In the genomic region with DNA sequence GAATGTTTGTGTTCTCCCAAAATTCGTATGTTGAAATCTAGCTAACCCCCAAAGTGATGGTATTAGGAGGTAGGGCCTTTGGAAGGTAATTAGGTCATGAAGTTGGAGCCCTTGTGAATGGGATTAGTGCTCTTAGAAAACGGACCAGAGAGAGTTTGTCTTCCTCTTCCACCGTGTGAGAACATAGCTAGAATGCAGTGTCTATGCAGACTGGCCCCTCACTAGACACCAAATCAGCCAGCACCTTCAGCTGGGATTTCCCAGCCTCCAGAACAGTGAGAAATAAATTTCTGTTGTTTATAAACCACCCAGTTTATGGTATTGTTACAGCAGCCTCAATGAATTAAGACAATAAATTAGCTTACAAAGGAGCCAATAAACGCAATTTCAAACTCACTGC, we compare ENCODE assay signal across 27 cellular contexts. TPM values are rescaled to one million over a fixed set of nuclear protein-coding genes. Genes with fewer than 3 reads are reported as not detected.
DNase-seq lines count a peak whose midpoint lies in the region; ATAC-seq, FAIRE-seq and TF ChIP-seq lines count a peak whose summit lies in the region.
"Had no signal": no experiment of that assay in that cellular context is flagged by ENCODE, and none has a peak within 500 bp of the region (broad histone marks: within the 10 kb centered on the region; RNA-seq: fewer than 3 reads in every experiment).

No MANE protein-coding gene starts in this region.

- no peaks in the 10 kb centered on the region for H3K27me3 ChIP-seq in K562 (ENCODE audit: control insufficient read depth in 2 of 2, insufficient read depth in 2 of 2, low read length in 2 of 2)
- H3K27me3 ChIP-seq: BE2C, gastroesophageal sphincter, spleen, upper lobe of left lung had no signal

- in situ Hi-C loops in K562 (cut with MboI) = no loop called here

- peak overlapping the region; percentile 55; the same call in 1 of the 2 replicates for H3K27ac ChIP-seq in C4-2B
- no peak overlapping the region for H3K27ac ChIP-seq in K562 (ENCODE audit: extremely low read depth, low read depth, low read length)
- H3K27ac ChIP-seq: gastroesophageal sphincter, RWPE1, SK-N-MC, upper lobe of left lung had no signal

- TF ChIP-seq EP300 in K562 (IDR thresholded peaks at IDR 0.05; ENCODE audit: low read length) = no peak

- no peak overlapping the region for H3K9ac ChIP-seq in K562 (ENCODE audit: insufficient read depth in 1 of 2, low read depth in 2 of 2, low read length in 2 of 2)

- peaks cover 41% of the 10 kb centered on the region for H3K4me1 Mint-ChIP-seq in activated CD4-positive, alpha-beta T cell treated with anti-CD3 and anti-CD28 coated beads, Interleukin-2, amount 10 ng/mL, durations not matched to agents 7 days and 5 days
- H3K4me1 Mint-ChIP-seq: H9 had no signal

- no peaks in the 10 kb centered on the region for H3K9me3 Mint-ChIP-seq in activated CD4-positive, alpha-beta T cell treated with anti-CD3 and anti-CD28 coated beads, Interleukin-2, amount 10 ng/mL, durations not matched to agents 7 days and 5 days
- H3K9me3 Mint-ChIP-seq: activated naive CD4-positive, alpha-beta T cell treated with anti-CD3 and anti-CD28 coated beads, Interleukin-2, amount 50 U/mL, for 72 hours; dendritic cell treated with granulocyte-macrophage colony-stimulating factor and Interleukin-4, amounts not matched to agents 40 ng/mL and 50 ng/mL, for 4 days; H9 had no signal

- no peak overlapping the region for H3K4me2 ChIP-seq in K562 (ENCODE audit: insufficient read depth, low read length)

- no peak for TF ChIP-seq RAD21 in K562 (CRISPR knock-in tag; conservative IDR thresholded peaks at IDR 0.05 in 1 of 2, IDR thresholded peaks at IDR 0.05 in 1 of 2)

- CTCF ChIA-PET in activated CD4-positive, alpha-beta T cell treated with anti-CD3 and anti-CD28 coated beads, Interleukin-2, amount 10 ng/mL, durations not matched to agents 7 days and 5 days (lab: Charles Lee) = interaction anchor here (0.8 to 2.0 kb wide), 5 partner anchors 10 to 79 kb away, joined by 3 to 6 read pairs (median 3); no protein-coding TSS in a partner anchor
- CTCF ChIA-PET in K562 (lab: Yijun Ruan, JAX; ENCODE audit: low intra/inter-chr PET ratio) = no interaction called here

- no peaks in the 10 kb centered on the region; the same call in 2 of the 3 replicates for H3K36me3 ChIP-seq in K562 (ENCODE audit: control insufficient read depth, insufficient read depth, low read length)
- H3K36me3 ChIP-seq: BE2C, upper lobe of left lung had no signal

- peak overlapping the region; percentile 22 for H3K4me3 Mint-ChIP-seq in activated CD4-positive, alpha-beta T cell treated with anti-CD3 and anti-CD28 coated beads, Interleukin-2, amount 10 ng/mL, durations not matched to agents 7 days and 5 days
- H3K4me3 Mint-ChIP-seq: dendritic cell treated with granulocyte-macrophage colony-stimulating factor and Interleukin-4, amounts not matched to agents 40 ng/mL and 50 ng/mL, for 4 days; H9 had no signal

- peaks cover 5% of the 10 kb centered on the region; the same call in 1 of the 2 replicates for H4K20me1 ChIP-seq in K562 (replicated peaks; ENCODE audit: control insufficient read depth, insufficient read depth, low read length)

- no peaks in the 10 kb centered on the region for H3K9me1 ChIP-seq in K562 (ENCODE audit: control insufficient read depth, insufficient read depth, low read length)

- intact Hi-C loops in K562 (cut with micrococcal nuclease) = no loop called here

- H2AFZ ChIP-seq in K562 (ENCODE audit: low read depth, low read length) = no peak overlapping the region

- no peaks in the 10 kb centered on the region for H3K79me2 ChIP-seq in K562 (ENCODE audit: control insufficient read depth, insufficient read depth, low read length)

- no peaks in the 10 kb centered on the region for H3K27me3 Mint-ChIP-seq in activated CD4-positive, alpha-beta T cell treated with anti-CD3 and anti-CD28 coated beads, Interleukin-2, amount 10 ng/mL, durations not matched to agents 7 days and 5 days
- H3K27me3 Mint-ChIP-seq: dendritic cell treated with granulocyte-macrophage colony-stimulating factor and Interleukin-4, amounts not matched to agents 40 ng/mL and 50 ng/mL, for 4 days had no signal

- H3K4me3 ChIP-seq in LNCaP clone FGC (ENCODE audit: low read depth, low read length) (peak overlapping the region; percentile 24), K562 (no peak overlapping the region)
- H3K4me3 ChIP-seq: gastroesophageal sphincter, SK-N-MC, spleen, upper lobe of left lung had no signal

- ATAC-seq in K562 = peak; percentile 45
- ATAC-seq: activated naive CD4-positive, alpha-beta T cell treated with anti-CD3 and anti-CD28 coated beads, Interleukin-2, amount 50 U/mL, for 72 hours; gastroesophageal sphincter; left colon had no signal

- H3K4me1 ChIP-seq in K562 (replicated peaks in 1 of 2; ENCODE audit: control insufficient read depth in 2 of 2, insufficient read depth in 2 of 2, low read length in 2 of 2) = peaks cover 3 to 25% of the 10 kb centered on the region in 2 experiments; a peak in 4 of 5 replicates
- H3K4me1 ChIP-seq: BE2C had no signal

- H3K36me3 Mint-ChIP-seq in activated CD4-positive, alpha-beta T cell treated with anti-CD3 and anti-CD28 coated beads, Interleukin-2, amount 10 ng/mL, durations not matched to agents 7 days and 5 days (ENCODE audit: low read depth) = peaks cover 45% of the 10 kb centered on the region

- BruUV-seq in K562 (replicated peaks; lab: Mats Ljungman, UMichigan) = no TSS peak

- FAIRE-seq in K562 (lab: Jason Lieb, UNC) = no peak
- FAIRE-seq: astrocyte, endothelial cell of umbilical vein had no signal

- TF ChIP-seq CTCF in C4-2B (conservative IDR thresholded peaks at IDR 0.05) (no peak), LNCaP clone FGC (IDR thresholded peaks at IDR 0.05; ENCODE audit: control insufficient read depth, extremely low read depth, insufficient read depth) (no peak), K562 (IDR thresholded peaks at IDR 0.05 in 2 of 3, conservative IDR thresholded peaks at IDR 0.05 in 1 of 3; ENCODE audit: insufficient read depth in 2 of 3, low read depth in 1 of 3, low read length in 3 of 3) (no peak)

- WGBS in K562 (ENCODE audit: insufficient coverage, low coverage, missing lambda C conversion rate) = 11% methylated on average over 4 of the region's 4 CpGs

- POLR2A ChIA-PET in activated CD4-positive, alpha-beta T cell treated with anti-CD3 and anti-CD28 coated beads, Interleukin-2, amount 10 ng/mL, durations not matched to agents 7 days and 5 days (lab: Charles Lee) = interaction anchor here (0.6 kb wide), 1 partner anchor 16 kb away, joined by 4 read pairs; no protein-coding TSS in a partner anchor
- POLR2A ChIA-PET in K562 (lab: Yijun Ruan, JAX) = interaction anchor here (0.7 to 1.9 kb wide), 7 partner anchors 10 to 646 kb away, joined by 3 to 10 read pairs (median 4); a partner anchor contains a TSS

- H3K9me3 ChIP-seq in K562 (replicated peaks; ENCODE audit: control insufficient read depth, insufficient read depth, low read depth, low read length) = no peaks in the 10 kb centered on the region
- H3K9me3 ChIP-seq: BE2C, gastroesophageal sphincter, spleen, upper lobe of left lung had no signal

- H3K27ac Mint-ChIP-seq in activated CD4-positive, alpha-beta T cell treated with anti-CD3 and anti-CD28 coated beads, Interleukin-2, amount 10 ng/mL, durations not matched to agents 7 days and 5 days = peak overlapping the region; percentile 84
- H3K27ac Mint-ChIP-seq: activated naive CD4-positive, alpha-beta T cell treated with anti-CD3 and anti-CD28 coated beads, Interleukin-2, amount 50 U/mL, for 72 hours; dendritic cell treated with granulocyte-macrophage colony-stimulating factor and Interleukin-4, amounts not matched to agents 40 ng/mL and 50 ng/mL, for 4 days had no signal

- no peak for TF ChIP-seq POLR2A in K562 (conservative IDR thresholded peaks at IDR 0.05)

- DNase-seq in activated CD4-positive, alpha-beta T cell treated with anti-CD3 and anti-CD28 coated beads, Interleukin-2, amount 10 ng/mL, durations not matched to agents 7 days and 5 days = no peak
- DNase-seq in activated CD4-positive, alpha-beta T cell treated with anti-CD3 and anti-CD28 coated beads, Interleukin-2, amount 50 U/mL, for 4 hours = no peak
- DNase-seq in LNCaP clone FGC (ENCODE audit: low read depth) (no peak), K562 (ENCODE audit: extremely low read depth in 1 of 4, low spot score in 3 of 4) (peak in 1 of 4 experiments; percentile 17), SIG-M5 (lab: John Stamatoyannopoulos, UW) (no peak), NCI-H1417 treated with DMSO at 0.1 percent for 48 hours (lab: John Stamatoyannopoulos, UW) (no peak)
- no peak for DNase-seq in stimulated activated CD8-positive, alpha-beta memory T cell treated with anti-CD3 and anti-CD28 coated beads, Interleukin-4, amount 100 ng/mL, for 48 hours
- DNase-seq: Calu3, H9, hippocampal formation, left colon, mammary epithelial cell, NCI-H2081 treated with DMSO at 0.1 percent for 48 hours, NCI-H345, NCI-H748 treated with DMSO at 0.1 percent for 48 hours, right cardiac atrium, spleen, upper lobe of left lung had no signal

RNA-seq across cellular contexts. Expression of a gene that starts 58.0 kb away (rescaled TPM):
- total RNA-seq in activated CD4-positive, alpha-beta T cell treated with anti-CD3 and anti-CD28 coated beads, Interleukin-2, amount 10 ng/mL, durations not matched to agents 7 days and 5 days = 10 to 100 TPM; 37.6 to 46.3 TPM
- 218 and 257 TPM in 2 replicates for total RNA-seq in K562 (2011; cell fraction: chromatin; rRNA removed; ENCODE audit: low replicate concordance)
- 151 and 178 TPM in 2 replicates for total RNA-seq in K562 (2011; cell fraction: nucleolus; rRNA removed)
- 203 and 242 TPM in 2 replicates for total RNA-seq in K562 (2011; cell fraction: nucleoplasm; rRNA removed)
- total RNA-seq in K562 (2014; rRNA removed) (22.7 and 26.9 TPM in 2 replicates), K562 (2014; rRNA removed; fragmentation: Illumina TruSeq; extraction: Trizol) (29.3 and 30.2 TPM in 2 replicates), K562 (2015; rRNA removed; fragmentation: Illumina TruSeq; extraction: Trizol) (25.0 and 27.4 TPM in 2 replicates), K562 (2021) (32.7 and 33.2 TPM in 2 replicates)
- polyA plus RNA-seq in K562 (2011; rRNA removed) (51.7 and 66.5 TPM in 2 replicates), K562 (2014; fragmentation: Illumina TruSeq; extraction: Trizol) (32.2 and 40.1 TPM in 2 replicates), K562 (2014; fragmentation: Nextera tagmentation; extraction: Ambion mirVana) (1 to 10 TPM; 2.4 to 5.9 TPM), K562 (2014; rRNA removed) (23.4 and 28.5 TPM in 2 replicates)
- 29.9 and 48.2 TPM in 2 replicates for polyA plus RNA-seq in K562 (2011; cell fraction: cytosol; rRNA removed)
- 76.5 and 77.3 TPM in 2 replicates for polyA plus RNA-seq in K562 (2011; cell fraction: nucleus; rRNA removed)
- polyA plus RNA-seq in K562 (2012) = 29.4 and 50.6 TPM in 2 replicates
- 84.3 and 87.6 TPM in 2 replicates for polyA minus RNA-seq in K562 (2011; rRNA and poly(A)+ RNA removed)
- polyA minus RNA-seq in K562 (2011; cell fraction: cytosol; rRNA and poly(A)+ RNA removed) = 28.8 and 38.0 TPM in 2 replicates
- 47.7 and 95.0 TPM in 2 replicates for polyA minus RNA-seq in K562 (2011; cell fraction: nucleus; rRNA and poly(A)+ RNA removed)

RNA-seq across cellular contexts. Expression of a gene that starts 58.4 kb away (rescaled TPM):
- 10 to 100 TPM; 19.4 to 21.4 TPM for total RNA-seq in activated CD4-positive, alpha-beta T cell treated with anti-CD3 and anti-CD28 coated beads, Interleukin-2, amount 10 ng/mL, durations not matched to agents 7 days and 5 days
- 18.2 and 51.7 TPM in 2 replicates for total RNA-seq in K562 (2011; cell fraction: chromatin; rRNA removed; ENCODE audit: low replicate concordance)
- 35.4 and 36.2 TPM in 2 replicates for total RNA-seq in K562 (2011; cell fraction: nucleolus; rRNA removed)
- total RNA-seq in K562 (2011; cell fraction: nucleoplasm; rRNA removed) = 27.1 and 28.9 TPM in 2 replicates
- total RNA-seq in K562 (2014; rRNA removed) = 16.4 and 20.4 TPM in 2 replicates
- total RNA-seq in K562 (2014; rRNA removed; fragmentation: Illumina TruSeq; extraction: Trizol) = 4.5 and 5.4 TPM in 2 replicates
- total RNA-seq in K562 (2015; rRNA removed; fragmentation: Illumina TruSeq; extraction: Trizol) = 10.7 and 13.3 TPM in 2 replicates
- total RNA-seq in K562 (2021) = 33.5 and 35.1 TPM in 2 replicates
- polyA plus RNA-seq in K562 (2011; rRNA removed) = 8.1 and 14.6 TPM in 2 replicates
- 11.3 and 22.9 TPM in 2 replicates for polyA plus RNA-seq in K562 (2011; cell fraction: cytosol; rRNA removed)
- polyA plus RNA-seq in K562 (2011; cell fraction: nucleus; rRNA removed) = 32.8 and 67.9 TPM in 2 replicates
- 23.9 and 26.1 TPM in 2 replicates for polyA plus RNA-seq in K562 (2012)
- 16.0 and 26.9 TPM in 2 replicates for polyA plus RNA-seq in K562 (2014; fragmentation: Illumina TruSeq; extraction: Trizol)
- 1 to 10 TPM; 1.9 to 2.6 TPM for polyA plus RNA-seq in K562 (2014; fragmentation: Nextera tagmentation; extraction: Ambion mirVana)
- 20.0 and 24.8 TPM in 2 replicates for polyA plus RNA-seq in K562 (2014; rRNA removed)
- 4.9 and 5.2 TPM in 2 replicates for polyA minus RNA-seq in K562 (2011; rRNA and poly(A)+ RNA removed)
- polyA minus RNA-seq in K562 (2011; cell fraction: cytosol; rRNA and poly(A)+ RNA removed) = 13.6 and 15.4 TPM in 2 replicates
- polyA minus RNA-seq in K562 (2011; cell fraction: nucleus; rRNA and poly(A)+ RNA removed) = 16.6 and 17.4 TPM in 2 replicates
